Comparison of ENCODE assay signal across 9 cellular contexts in genomic region chr12:54853933-54854538, GRCh38. TPM values are rescaled to one million over a fixed set of nuclear protein-coding genes. Genes with fewer than 3 reads are reported as not detected.
DNase-seq lines count a peak whose midpoint lies in the region; ATAC-seq lines count a peak whose summit lies in the region.
"Had no signal": no experiment of that assay in that cellular context is flagged by ENCODE, and none has a peak within 500 bp of the region (broad histone marks: within the 10 kb centered on the region; RNA-seq: fewer than 3 reads in every experiment).

A gene with protein sequence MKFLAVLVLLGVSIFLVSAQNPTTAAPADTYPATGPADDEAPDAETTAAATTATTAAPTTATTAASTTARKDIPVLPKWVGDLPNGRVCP (plus strand): TSS chr12:54854516. CDS start chr12:54854583, 67 bp downstream.

- no peaks in the 10 kb centered on the region for H3K9me3 Mint-ChIP-seq in CD4-positive, alpha-beta memory T cell
- H3K9me3 Mint-ChIP-seq in activated CD4-positive, alpha-beta T cell treated with anti-CD3 and anti-CD28 coated beads, Interleukin-2, amount 10 ng/mL, durations not matched to agents 7 days and 5 days, result no peaks in the 10 kb centered on the region
- no peaks in the 10 kb centered on the region for H3K9me3 Mint-ChIP-seq in naive B cell
- no peaks in the 10 kb centered on the region for H3K9me3 Mint-ChIP-seq in stimulated activated naive CD8-positive, alpha-beta T cell treated with anti-CD3 and anti-CD28 coated beads, Interleukin-15, Interleukin-2, amounts not matched to agents 100 ng/mL and 50 ng/mL, for 24 hours
- H3K9me3 Mint-ChIP-seq: T-helper 1 cell treated with Interleukin-12 subunit alpha and Interleukin-12 subunit beta and Interleukin-4 antibody, amounts not matched to agents 30 μg/mL and 1 μg/mL, for 36 hours had no signal

- no peaks in the 10 kb centered on the region for H3K27me3 ChIP-seq in CD4-positive, alpha-beta memory T cell (ENCODE audit: insufficient read depth, low read length)

- H3K4me1 Mint-ChIP-seq in CD4-positive, alpha-beta memory T cell, result no peaks in the 10 kb centered on the region
- peaks cover 8% of the 10 kb centered on the region for H3K4me1 Mint-ChIP-seq in activated CD4-positive, alpha-beta T cell treated with anti-CD3 and anti-CD28 coated beads, Interleukin-2, amount 10 ng/mL, durations not matched to agents 7 days and 5 days
- no peaks in the 10 kb centered on the region for H3K4me1 Mint-ChIP-seq in naive B cell
- peaks cover 49% of the 10 kb centered on the region for H3K4me1 Mint-ChIP-seq in stimulated activated naive CD8-positive, alpha-beta T cell treated with anti-CD3 and anti-CD28 coated beads, Interleukin-15, Interleukin-2, amounts not matched to agents 100 ng/mL and 50 ng/mL, for 24 hours (ENCODE audit: low read depth)

- DNase-seq in CD4-positive, alpha-beta memory T cell, result peak; percentile 67 to 74 (median 69)
- peak; percentile 65 to 74 for DNase-seq in NCI-H524 (lab: John Stamatoyannopoulos, UW)
- DNase-seq in activated CD4-positive, alpha-beta T cell treated with anti-CD3 and anti-CD28 coated beads, Interleukin-2, amount 10 ng/mL, durations not matched to agents 7 days and 5 days, result peak; percentile 81
- DNase-seq in effector CD8-positive, alpha-beta T cell (lab: John Stamatoyannopoulos, UW), result peak; percentile 44
- DNase-seq in naive B cell, result peak; percentile 42

- no peak within 1 kb of the TSS for H3K4me3 ChIP-seq in CD4-positive, alpha-beta memory T cell (ENCODE audit: low read length in 2 of 2)

- H3K27me3 Mint-ChIP-seq in CD4-positive, alpha-beta memory T cell, result no peaks in the 10 kb centered on the region
- peaks cover 1% of the 10 kb centered on the region for H3K27me3 Mint-ChIP-seq in activated CD4-positive, alpha-beta T cell treated with anti-CD3 and anti-CD28 coated beads, Interleukin-2, amount 10 ng/mL, durations not matched to agents 7 days and 5 days
- H3K27me3 Mint-ChIP-seq in naive B cell, result peaks cover 4 to 12% (median 8%) of the 10 kb centered on the region in 3 donors
- H3K27me3 Mint-ChIP-seq in stimulated activated naive CD8-positive, alpha-beta T cell treated with anti-CD3 and anti-CD28 coated beads, Interleukin-15, Interleukin-2, amounts not matched to agents 100 ng/mL and 50 ng/mL, for 24 hours, result peaks cover 2% of the 10 kb centered on the region

- ATAC-seq in GM19397 (IDR thresholded peaks at IDR 0.05; ENCODE audit: unreplicated experiment), result peak; percentile 91
- peak; percentile 90 for ATAC-seq in HG03469 (IDR thresholded peaks at IDR 0.05; ENCODE audit: unreplicated experiment)
- ATAC-seq in naive B cell (ENCODE audit: low read depth in 2 of 2), result peak; percentile 75 to 87

- no peaks in the 10 kb centered on the region for H3K36me3 ChIP-seq in CD4-positive, alpha-beta memory T cell (ENCODE audit: insufficient read depth, low read length)

- H3K27ac ChIP-seq in CD4-positive, alpha-beta memory T cell (ENCODE audit: low read depth, low read length), result no peak within 1 kb of the TSS

- no peaks in the 10 kb centered on the region for H3K36me3 Mint-ChIP-seq in CD4-positive, alpha-beta memory T cell
- H3K36me3 Mint-ChIP-seq in activated CD4-positive, alpha-beta T cell treated with anti-CD3 and anti-CD28 coated beads, Interleukin-2, amount 10 ng/mL, durations not matched to agents 7 days and 5 days (ENCODE audit: low read depth), result no peaks in the 10 kb centered on the region
- H3K36me3 Mint-ChIP-seq in naive B cell, result no peaks in the 10 kb centered on the region
- no peaks in the 10 kb centered on the region for H3K36me3 Mint-ChIP-seq in stimulated activated naive CD8-positive, alpha-beta T cell treated with anti-CD3 and anti-CD28 coated beads, Interleukin-15, Interleukin-2, amounts not matched to agents 100 ng/mL and 50 ng/mL, for 24 hours (ENCODE audit: low read depth)

- no peak within 1 kb of the TSS for H3K4me3 Mint-ChIP-seq in CD4-positive, alpha-beta memory T cell
- no peak within 1 kb of the TSS for H3K4me3 Mint-ChIP-seq in activated CD4-positive, alpha-beta T cell treated with anti-CD3 and anti-CD28 coated beads, Interleukin-2, amount 10 ng/mL, durations not matched to agents 7 days and 5 days
- no peak within 1 kb of the TSS for H3K4me3 Mint-ChIP-seq in naive B cell
- no peak within 1 kb of the TSS for H3K4me3 Mint-ChIP-seq in stimulated activated naive CD8-positive, alpha-beta T cell treated with anti-CD3 and anti-CD28 coated beads, Interleukin-15, Interleukin-2, amounts not matched to agents 100 ng/mL and 50 ng/mL, for 24 hours
- H3K4me3 Mint-ChIP-seq: T-helper 1 cell treated with Interleukin-12 subunit alpha and Interleukin-12 subunit beta and Interleukin-4 antibody, amounts not matched to agents 30 μg/mL and 1 μg/mL, for 36 hours had no signal

- intact Hi-C loops in CD4-positive, alpha-beta memory T cell (cut with micrococcal nuclease), result loop anchor here (1.0 to 5.0 kb wide), 9 partner anchors 81 to 218 kb away; no protein-coding TSS in a partner anchor

- H3K9me3 ChIP-seq in CD4-positive, alpha-beta memory T cell (ENCODE audit: control insufficient read depth in 1 of 2, low read length in 2 of 2), result no peaks in the 10 kb centered on the region

- no peaks in the 10 kb centered on the region for H3K4me1 ChIP-seq in CD4-positive, alpha-beta memory T cell (ENCODE audit: insufficient read depth, low read length)

- H3K27ac Mint-ChIP-seq in CD4-positive, alpha-beta memory T cell, result peak within 1 kb of the TSS in 1 of 7 donors; percentile 55
- no peak within 1 kb of the TSS for H3K27ac Mint-ChIP-seq in activated CD4-positive, alpha-beta T cell treated with anti-CD3 and anti-CD28 coated beads, Interleukin-2, amount 10 ng/mL, durations not matched to agents 7 days and 5 days
- peak within 1 kb of the TSS in 2 of 6 donors; percentile 19 to 62 for H3K27ac Mint-ChIP-seq in naive B cell
- peak within 1 kb of the TSS; percentile 77 for H3K27ac Mint-ChIP-seq in stimulated activated naive CD8-positive, alpha-beta T cell treated with anti-CD3 and anti-CD28 coated beads, Interleukin-15, Interleukin-2, amounts not matched to agents 100 ng/mL and 50 ng/mL, for 24 hours
- H3K27ac Mint-ChIP-seq: T-helper 1 cell treated with Interleukin-12 subunit alpha and Interleukin-12 subunit beta and Interleukin-4 antibody, amounts not matched to agents 30 μg/mL and 1 μg/mL, for 36 hours had no signal

- CTCF ChIA-PET in CD4-positive, alpha-beta memory T cell (lab: Charles Lee; ENCODE audit: partially characterized antibody), result interaction anchor here (0.6 to 5.0 kb wide), 22 partner anchors 9 to 218 kb away, joined by 3 to 87 read pairs (median 4); no protein-coding TSS in a partner anchor
- CTCF ChIA-PET in activated CD4-positive, alpha-beta T cell treated with anti-CD3 and anti-CD28 coated beads, Interleukin-2, amount 10 ng/mL, durations not matched to agents 7 days and 5 days (lab: Charles Lee), result interaction anchor here (0.6 to 1.9 kb wide), 7 partner anchors 12 to 218 kb away, joined by 3 to 10 read pairs (median 3); no protein-coding TSS in a partner anchor

- POLR2A ChIA-PET in CD4-positive, alpha-beta memory T cell (lab: Charles Lee; ENCODE audit: partially characterized antibody), result interaction anchor here (0.8 to 1.2 kb wide), 3 partner anchors 103 to 132 kb away, joined by 3 to 5 read pairs (median 3); no protein-coding TSS in a partner anchor
- POLR2A ChIA-PET in activated CD4-positive, alpha-beta T cell treated with anti-CD3 and anti-CD28 coated beads, Interleukin-2, amount 10 ng/mL, durations not matched to agents 7 days and 5 days (lab: Charles Lee), result no interaction called here

RNA-seq across cellular contexts. Expression of the gene that starts here (rescaled TPM):
- total RNA-seq in CD4-positive, alpha-beta memory T cell, result not detected
- polyA plus RNA-seq in CD4-positive, alpha-beta memory T cell, result not detected
- not detected for total RNA-seq in activated CD4-positive, alpha-beta T cell treated with anti-CD3 and anti-CD28 coated beads, Interleukin-2, amount 10 ng/mL, durations not matched to agents 7 days and 5 days
- not detected for polyA plus RNA-seq in naive B cell (ENCODE audit: low read depth in 6 of 6)

Comparison
In these comparisons a context has a peak if more than half of its experiments do, and no peak if none do; other contexts are left out.
1. Peak in DNase-seq in CD4-positive, alpha-beta memory T cell; RNA of the gene not detected or under 1 TPM.
2. Peak in DNase-seq in activated CD4-positive, alpha-beta T cell treated with anti-CD3 and anti-CD28 coated beads, Interleukin-2, amount 10 ng/mL, durations not matched to agents 7 days and 5 days; RNA of the gene not detected or under 1 TPM.
3. Peak in DNase-seq and ATAC-seq in naive B cell; RNA of the gene not detected or under 1 TPM.